1 cellular context compared by ENCODE assay signal in the genomic region with DNA sequence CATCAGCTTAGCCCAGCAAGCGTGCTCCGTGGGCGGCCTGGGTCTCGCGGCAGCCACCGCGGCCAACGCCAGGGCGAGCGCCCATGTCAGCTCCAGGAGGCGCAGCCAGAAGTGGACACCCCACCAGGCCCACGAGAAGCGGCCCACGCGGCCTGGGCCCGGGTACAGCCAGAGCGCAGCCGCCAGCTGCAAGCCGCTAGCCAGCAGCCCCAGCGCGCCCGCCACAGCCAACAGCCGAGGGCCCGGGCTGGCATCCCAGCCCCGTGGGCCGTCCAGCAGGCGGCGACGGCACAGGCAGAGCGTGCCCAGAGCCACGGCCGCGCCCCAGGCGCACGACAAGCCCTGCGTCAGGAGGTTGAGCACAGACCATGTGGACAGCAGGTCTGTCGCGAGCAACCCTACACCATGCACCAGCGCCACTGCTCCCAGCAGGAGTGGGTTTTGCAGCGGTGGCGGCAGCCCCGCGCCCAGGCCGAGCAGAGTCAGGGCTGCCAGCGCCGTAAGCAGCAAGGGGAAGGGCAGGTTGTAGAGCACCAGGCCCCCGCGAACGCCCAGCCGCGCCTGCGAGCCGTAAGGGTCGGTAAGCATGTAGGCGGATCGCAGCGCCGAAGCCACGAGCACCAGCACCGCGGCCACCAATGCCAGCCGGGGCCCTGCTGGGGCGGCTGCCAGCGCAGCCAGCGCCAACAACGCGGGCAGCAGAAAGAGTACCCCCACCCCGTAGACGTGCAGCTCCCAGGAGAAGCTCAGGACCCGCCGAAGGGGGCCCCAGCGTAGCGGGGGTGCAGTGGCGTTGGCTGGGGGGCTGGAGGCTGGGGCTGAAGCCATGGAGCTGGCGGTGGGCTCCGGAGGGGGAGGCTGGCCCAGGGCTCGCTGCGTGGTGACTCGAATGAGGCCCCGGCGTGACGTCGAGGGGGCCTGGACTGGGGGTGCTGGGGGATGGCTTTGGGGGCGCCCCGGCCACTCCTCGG.
TF ChIP-seq lines count a peak whose summit lies in the region.

No MANE protein-coding gene starts in this region.

TF ChIP-seq in HCT116, 20 proteins besides CTCF, POLR2A, EP300 and RAD21:
- TF ChIP-seq ELF1 (IDR thresholded peaks at IDR 0.05; ENCODE audit: borderline replicate concordance, low read depth): no peak
- TF ChIP-seq EGR1 (IDR thresholded peaks at IDR 0.05; ENCODE audit: low read depth): no peak
- TF ChIP-seq ZFX (IDR thresholded peaks at IDR 0.05): peak; percentile 85
- peak; percentile 66 for TF ChIP-seq TCF7L2 (IDR thresholded peaks at IDR 0.05; ENCODE audit: borderline replicate concordance, extremely low read depth, insufficient read depth, insufficient read length)
- no peak for TF ChIP-seq SIN3A (IDR thresholded peaks at IDR 0.05; ENCODE audit: low read depth)
- TF ChIP-seq JUND (IDR thresholded peaks at IDR 0.05): no peak
- TF ChIP-seq SP1 (IDR thresholded peaks at IDR 0.05; ENCODE audit: low read depth): no peak
- TF ChIP-seq EZH2phosphoT487 (IDR thresholded peaks at IDR 0.05; ENCODE audit: borderline replicate concordance): no peak
- TF ChIP-seq, protein P1, sequence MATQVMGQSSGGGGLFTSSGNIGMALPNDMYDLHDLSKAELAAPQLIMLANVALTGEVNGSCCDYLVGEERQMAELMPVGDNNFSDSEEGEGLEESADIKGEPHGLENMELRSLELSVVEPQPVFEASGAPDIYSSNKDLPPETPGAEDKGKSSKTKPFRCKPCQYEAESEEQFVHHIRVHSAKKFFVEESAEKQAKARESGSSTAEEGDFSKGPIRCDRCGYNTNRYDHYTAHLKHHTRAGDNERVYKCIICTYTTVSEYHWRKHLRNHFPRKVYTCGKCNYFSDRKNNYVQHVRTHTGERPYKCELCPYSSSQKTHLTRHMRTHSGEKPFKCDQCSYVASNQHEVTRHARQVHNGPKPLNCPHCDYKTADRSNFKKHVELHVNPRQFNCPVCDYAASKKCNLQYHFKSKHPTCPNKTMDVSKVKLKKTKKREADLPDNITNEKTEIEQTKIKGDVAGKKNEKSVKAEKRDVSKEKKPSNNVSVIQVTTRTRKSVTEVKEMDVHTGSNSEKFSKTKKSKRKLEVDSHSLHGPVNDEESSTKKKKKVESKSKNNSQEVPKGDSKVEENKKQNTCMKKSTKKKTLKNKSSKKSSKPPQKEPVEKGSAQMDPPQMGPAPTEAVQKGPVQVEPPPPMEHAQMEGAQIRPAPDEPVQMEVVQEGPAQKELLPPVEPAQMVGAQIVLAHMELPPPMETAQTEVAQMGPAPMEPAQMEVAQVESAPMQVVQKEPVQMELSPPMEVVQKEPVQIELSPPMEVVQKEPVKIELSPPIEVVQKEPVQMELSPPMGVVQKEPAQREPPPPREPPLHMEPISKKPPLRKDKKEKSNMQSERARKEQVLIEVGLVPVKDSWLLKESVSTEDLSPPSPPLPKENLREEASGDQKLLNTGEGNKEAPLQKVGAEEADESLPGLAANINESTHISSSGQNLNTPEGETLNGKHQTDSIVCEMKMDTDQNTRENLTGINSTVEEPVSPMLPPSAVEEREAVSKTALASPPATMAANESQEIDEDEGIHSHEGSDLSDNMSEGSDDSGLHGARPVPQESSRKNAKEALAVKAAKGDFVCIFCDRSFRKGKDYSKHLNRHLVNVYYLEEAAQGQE (IDR thresholded peaks at IDR 0.05; ENCODE audit: low read depth): no peak
- no peak for TF ChIP-seq CEBPB (IDR thresholded peaks at IDR 0.05; ENCODE audit: low read depth)
- TF ChIP-seq, protein P2, sequence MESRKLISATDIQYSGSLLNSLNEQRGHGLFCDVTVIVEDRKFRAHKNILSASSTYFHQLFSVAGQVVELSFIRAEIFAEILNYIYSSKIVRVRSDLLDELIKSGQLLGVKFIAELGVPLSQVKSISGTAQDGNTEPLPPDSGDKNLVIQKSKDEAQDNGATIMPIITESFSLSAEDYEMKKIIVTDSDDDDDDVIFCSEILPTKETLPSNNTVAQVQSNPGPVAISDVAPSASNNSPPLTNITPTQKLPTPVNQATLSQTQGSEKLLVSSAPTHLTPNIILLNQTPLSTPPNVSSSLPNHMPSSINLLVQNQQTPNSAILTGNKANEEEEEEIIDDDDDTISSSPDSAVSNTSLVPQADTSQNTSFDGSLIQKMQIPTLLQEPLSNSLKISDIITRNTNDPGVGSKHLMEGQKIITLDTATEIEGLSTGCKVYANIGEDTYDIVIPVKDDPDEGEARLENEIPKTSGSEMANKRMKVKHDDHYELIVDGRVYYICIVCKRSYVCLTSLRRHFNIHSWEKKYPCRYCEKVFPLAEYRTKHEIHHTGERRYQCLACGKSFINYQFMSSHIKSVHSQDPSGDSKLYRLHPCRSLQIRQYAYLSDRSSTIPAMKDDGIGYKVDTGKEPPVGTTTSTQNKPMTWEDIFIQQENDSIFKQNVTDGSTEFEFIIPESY (IDR thresholded peaks at IDR 0.05; ENCODE audit: extremely low read depth, insufficient replicate concordance, low read length): peak; percentile 65
- TF ChIP-seq ZNF274 (IDR thresholded peaks at IDR 0.05; ENCODE audit: low read depth, low read length): no peak
- peak; percentile 78 for TF ChIP-seq POLR2AphosphoS5 (IDR thresholded peaks at IDR 0.05; ENCODE audit: low read depth, low read length)
- TF ChIP-seq YY1 (IDR thresholded peaks at IDR 0.05; ENCODE audit: extremely low read depth, insufficient replicate concordance, low read depth, low read length): peak; percentile 84
